In the genomic region with DNA sequence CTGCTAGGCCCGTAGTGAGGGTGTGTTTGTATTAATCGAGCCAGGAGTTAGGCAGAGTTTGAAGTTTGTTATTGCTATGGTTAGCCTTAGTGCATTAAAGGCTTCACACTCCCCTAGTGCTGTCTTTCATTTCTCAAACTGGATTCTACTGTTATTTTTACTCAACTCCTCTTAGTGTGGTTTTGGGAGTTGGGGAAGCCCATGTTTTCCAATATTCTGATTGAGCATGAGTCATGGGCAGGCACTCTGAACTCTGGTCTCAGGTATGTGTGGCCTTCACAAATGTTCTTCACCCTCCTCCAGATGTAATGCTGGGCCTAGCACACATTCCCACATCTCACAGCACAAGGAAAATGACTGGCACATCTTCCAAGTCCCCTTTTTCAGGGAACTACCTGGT, we compare ENCODE assay signal across 15 cellular contexts. TPM values are rescaled to one million over a fixed set of nuclear protein-coding genes. Genes with fewer than 3 reads are reported as not detected.
"Had no signal": no experiment of that assay in that cellular context is flagged by ENCODE, and none has a peak within 500 bp of the region (broad histone marks: within the 10 kb centered on the region; RNA-seq: fewer than 3 reads in every experiment).

No MANE protein-coding gene starts in this region.

RNA-seq across cellular contexts. Expression of gene APELA, which starts 50.1 kb away (rescaled TPM):
- total RNA-seq: activated naive CD4-positive, alpha-beta T cell treated with anti-CD3 and anti-CD28 coated beads, Interleukin-2, amount 50 U/mL, for 72 hours; activated T-cell treated with anti-CD3 and anti-CD28 coated beads, Interleukin-2, amount 50 U/mL, for 72 hours; dermis blood vessel endothelial cell; esophagus muscularis mucosa; gastrocnemius medialis; left cardiac atrium; left ventricle myocardium superior; lung microvascular endothelial cell; naive thymus-derived CD4-positive, alpha-beta T cell; renal cortical epithelial cell; right lobe of liver; subcutaneous adipose tissue; thoracic aorta had no signal
- polyA plus RNA-seq: naive thymus-derived CD4-positive, alpha-beta T cell; neural cell; ovary had no signal

RNA-seq across cellular contexts. Expression of gene TRIM61, which starts 50.4 kb away (rescaled TPM):
- total RNA-seq: dermis blood vessel endothelial cell, lung microvascular endothelial cell had no signal
- polyA plus RNA-seq: neural cell had no signal
